In genomic region chr11:112238041-112238440, GRCh38 we compare ENCODE assay signal across 36 cellular contexts. TPM values are rescaled to one million over a fixed set of nuclear protein-coding genes. Genes with fewer than 3 reads are reported as not detected.
"Had no signal": no experiment of that assay in that cellular context is flagged by ENCODE, and none has a peak within 500 bp of the region (broad histone marks: within the 10 kb centered on the region; RNA-seq: fewer than 3 reads in every experiment).

No MANE protein-coding gene starts in this region.

- H3K4me3 Mint-ChIP-seq: dendritic cell treated with granulocyte-macrophage colony-stimulating factor and Interleukin-4, amounts not matched to agents 40 ng/mL and 50 ng/mL, for 4 days; endodermal cell; natural killer cell treated with Interleukin-12 subunit alpha and Interleukin-12 subunit beta and Interleukin-15 and Interleukin-18, amount 100 ng/mL, for 72 hours; neural crest cell; stimulated activated naive CD8-positive, alpha-beta T cell treated with anti-CD3 and anti-CD28 coated beads, Interleukin-15, amount 100 ng/mL, for 72 hours had no signal

- H3K4me1 Mint-ChIP-seq: endodermal cell; neural crest cell; stimulated activated naive CD8-positive, alpha-beta T cell treated with anti-CD3 and anti-CD28 coated beads, Interleukin-15, amount 100 ng/mL, for 72 hours had no signal

- H3K27me3 Mint-ChIP-seq: dendritic cell treated with granulocyte-macrophage colony-stimulating factor and Interleukin-4, amounts not matched to agents 40 ng/mL and 50 ng/mL, for 4 days; natural killer cell treated with Interleukin-12 subunit alpha and Interleukin-12 subunit beta and Interleukin-15 and Interleukin-18, amount 100 ng/mL, for 72 hours; stimulated activated naive CD8-positive, alpha-beta T cell treated with anti-CD3 and anti-CD28 coated beads, Interleukin-15, amount 100 ng/mL, for 72 hours had no signal

- ATAC-seq: heart right ventricle; left cardiac atrium; left ventricle myocardium superior; lower lobe of right lung; natural killer cell treated with Interleukin-12 subunit alpha and Interleukin-12 subunit beta and Interleukin-15 and Interleukin-18, amount 100 ng/mL, for 72 hours; pancreas; sciatic nerve; stimulated activated naive CD8-positive, alpha-beta T cell treated with anti-CD3 and anti-CD28 coated beads, Interleukin-15, amount 100 ng/mL, for 72 hours; upper lobe of right lung had no signal

- H3K9me3 Mint-ChIP-seq: dendritic cell treated with granulocyte-macrophage colony-stimulating factor and Interleukin-4, amounts not matched to agents 40 ng/mL and 50 ng/mL, for 4 days; natural killer cell treated with Interleukin-12 subunit alpha and Interleukin-12 subunit beta and Interleukin-15 and Interleukin-18, amount 100 ng/mL, for 72 hours; stimulated activated naive CD8-positive, alpha-beta T cell treated with anti-CD3 and anti-CD28 coated beads, Interleukin-15, amount 100 ng/mL, for 72 hours had no signal

- DNase-seq: colonic mucosa; effector CD8-positive, alpha-beta T cell; endodermal cell; foreskin melanocyte; glutamatergic neuron; heart right ventricle; hippocampal formation; left cardiac atrium; left ventricle myocardium superior; lower lobe of right lung; pancreas; stimulated activated CD4-positive, alpha-beta T cell treated with anti-CD3 and anti-CD28 coated beads, Interleukin-12 subunit alpha, Interleukin-12 subunit beta, amount 100 ng/mL, for 4 hours; stimulated activated CD4-positive, alpha-beta T cell treated with anti-CD3 and anti-CD28 coated beads, Interleukin-1b, Interleukin-23, amount 100 ng/mL, for 48 hours; stimulated activated CD4-positive, alpha-beta T cell treated with anti-CD3 and anti-CD28 coated beads, Interleukin-4, amount 100 ng/mL, for 1 hour; stimulated activated CD8-positive, alpha-beta memory T cell treated with anti-CD3 and anti-CD28 coated beads, Interleukin-4, amount 100 ng/mL, for 48 hours; stimulated activated naive CD4-positive, alpha-beta T cell; stimulated activated naive CD8-positive, alpha-beta T cell treated with anti-CD3 and anti-CD28 coated beads, Interleukin-15, amount 100 ng/mL, for 72 hours; transverse colon; upper lobe of right lung; uterus had no signal

- H3K27ac Mint-ChIP-seq: dendritic cell treated with granulocyte-macrophage colony-stimulating factor and Interleukin-4, amounts not matched to agents 40 ng/mL and 50 ng/mL, for 4 days; endodermal cell; natural killer cell treated with Interleukin-12 subunit alpha and Interleukin-12 subunit beta and Interleukin-15 and Interleukin-18, amount 100 ng/mL, for 72 hours; stimulated activated naive CD8-positive, alpha-beta T cell treated with anti-CD3 and anti-CD28 coated beads, Interleukin-15, amount 100 ng/mL, for 72 hours had no signal

RNA-seq across cellular contexts. Expression of gene PLET1, which starts 22.6 kb away (rescaled TPM):
- total RNA-seq: colonic mucosa; endodermal cell; endothelial cell of umbilical vein; epithelial cell of proximal tubule; esophagus muscularis mucosa; fibroblast of lung; heart right ventricle; kidney epithelial cell; left cardiac atrium; left ventricle myocardium superior; lower lobe of right lung; mesenteric fat pad; myocyte; natural killer cell treated with Interleukin-12 subunit alpha and Interleukin-12 subunit beta and Interleukin-15 and Interleukin-18, amount 100 ng/mL, for 72 hours; neural crest cell; omental fat pad; pancreas; posterior vena cava; right atrium auricular region; sciatic nerve; smooth muscle cell; suprapubic skin; transverse colon; upper lobe of right lung; uterus had no signal
- polyA plus RNA-seq: endothelial cell of umbilical vein, fibroblast of lung, heart right ventricle, pancreas, smooth muscle cell had no signal
